Comparison of ENCODE assay signal across 15 cellular contexts in the genomic region with DNA sequence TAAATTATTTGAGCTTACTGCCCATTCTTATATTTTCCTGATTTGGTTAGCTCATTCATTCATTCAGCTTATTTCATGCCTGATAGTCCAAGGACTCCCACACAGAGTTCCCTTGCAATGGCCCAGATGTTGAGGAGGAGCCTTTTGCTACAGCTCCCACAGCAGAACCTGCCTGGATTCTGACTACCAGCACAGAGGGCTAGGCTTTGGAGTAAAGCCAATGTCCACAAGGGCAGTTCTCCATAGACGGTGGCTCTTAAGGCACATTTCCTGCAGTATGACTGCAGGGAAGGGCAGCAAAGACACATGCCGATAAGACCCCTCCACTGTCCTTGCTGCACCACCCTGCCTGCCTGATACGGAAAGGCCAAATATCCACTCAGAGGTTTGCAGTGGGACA.
"Had no signal": no experiment of that assay in that cellular context is flagged by ENCODE, and none has a peak within 500 bp of the region (broad histone marks: within the 10 kb centered on the region; RNA-seq: fewer than 3 reads in every experiment).

No MANE protein-coding gene starts in this region.

- H3K4me1 ChIP-seq: body of pancreas, gastrocnemius medialis, sigmoid colon had no signal

- H3K27ac ChIP-seq: body of pancreas, epithelial cell of prostate, gastrocnemius medialis, heart right ventricle, sigmoid colon had no signal

- H3K4me3 ChIP-seq: body of pancreas, gastrocnemius medialis, heart right ventricle, sigmoid colon had no signal

- H3K9me3 ChIP-seq: gastrocnemius medialis had no signal

- H3K36me3 ChIP-seq: gastrocnemius medialis, heart right ventricle, sigmoid colon had no signal

- DNase-seq: activated CD4-positive, alpha-beta T cell treated with anti-CD3 and anti-CD28 coated beads, Interleukin-2, amount 50 U/mL, for 1 hour; activated naive CD4-positive, alpha-beta T cell treated with anti-CD3 and anti-CD28 coated beads, Interleukin-2, amount 10 ng/mL, durations not matched to agents 7 days and 5 days; central memory CD4-positive, alpha-beta T cell; effector memory CD8-positive, alpha-beta T cell; gastrocnemius medialis; heart right ventricle; islet precursor cell; naive B cell; sigmoid colon; stimulated activated CD4-positive, alpha-beta T cell treated with anti-CD3 and anti-CD28 coated beads, Interleukin-2, amount 100 ng/mL, for 24 hours; stimulated activated naive B cell treated with anti-CD40 and anti-IgM and Interleukin-4, amounts not matched to agents 10 μg/mL and 1 μg/mL and 100 μg/mL, for 72 hours; substantia nigra; T-helper 2 cell had no signal

- H3K27me3 ChIP-seq: body of pancreas, gastrocnemius medialis had no signal

- ATAC-seq: body of pancreas; effector memory CD8-positive, alpha-beta T cell; gastrocnemius medialis; heart right ventricle; stimulated activated naive B cell treated with anti-CD40 and anti-IgM and Interleukin-4, amounts not matched to agents 10 μg/mL and 1 μg/mL and 100 μg/mL, for 72 hours had no signal
